ENCODE assay signal across 16 cellular contexts in the genomic region with DNA sequence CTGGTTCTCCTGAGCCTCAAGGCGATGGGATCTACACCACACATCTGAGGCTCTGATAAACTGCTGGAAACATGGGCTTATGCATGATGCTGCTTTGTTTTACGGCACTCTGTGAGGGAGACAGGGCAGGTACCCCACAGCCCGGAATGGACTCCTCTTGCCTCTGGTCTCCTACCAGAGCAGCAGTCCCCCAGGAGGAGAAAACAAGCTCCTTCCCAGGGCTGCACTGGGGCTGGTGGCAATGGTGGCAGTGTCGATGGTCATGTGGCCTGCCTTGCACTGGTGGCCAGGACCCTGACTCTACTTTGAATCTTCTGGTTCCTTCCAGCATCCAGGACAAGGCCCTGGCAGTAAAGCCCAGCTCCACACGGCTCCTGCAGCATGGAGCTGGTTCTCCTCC.
DNase-seq lines count a peak whose midpoint lies in the region; ATAC-seq, FAIRE-seq and TF ChIP-seq lines count a peak whose summit lies in the region.
"Had no signal": no experiment of that assay in that cellular context is flagged by ENCODE, and none has a peak within 500 bp of the region (broad histone marks: within the 10 kb centered on the region; RNA-seq: fewer than 3 reads in every experiment).

No MANE protein-coding gene starts in this region.

- no peak overlapping the region for H2BK120ac ChIP-seq in neuronal stem cell (ENCODE audit: low read depth, low read length)

- H2BK5ac ChIP-seq in neuronal stem cell (ENCODE audit: low read length): no peak overlapping the region

- no peak overlapping the region for H3K14ac ChIP-seq in neuronal stem cell (ENCODE audit: low read length)

- peak overlapping the region; percentile 25 for H2AFZ ChIP-seq in neuronal stem cell (ENCODE audit: low read length)
- H2AFZ ChIP-seq: hepatocyte had no signal

- intact Hi-C loops in heart right ventricle (cut with DNase I): loop anchor here in 6 of 10 donors (2.0 to 10.0 kb wide), 5 partner anchors 37 to 62 kb away; no protein-coding TSS in a partner anchor
- intact Hi-C loops in left cardiac atrium (cut with DNase I): no loop called here
- intact Hi-C loops in upper lobe of right lung (cut with DNase I): no loop called here
- intact Hi-C loops in pancreas (cut with DNase I): no loop called here

- 91 to 92% methylated on average over 5 of the region's 5 CpGs for WGBS in heart right ventricle, 2 donors
- no CpG with 5 or more reads among the region's 5 CpGs for WGBS in neuronal stem cell (ENCODE audit: extremely low coverage in 2 of 2, insufficient read length in 2 of 2, insufficient replicate concordance in 1 of 2), 2 donors
- 86 to 89% methylated on average over 5 of the region's 5 CpGs for WGBS in pancreas, 2 donors

- H3K27me3 ChIP-seq in heart right ventricle: no peaks in the 10 kb centered on the region
- H3K27me3 ChIP-seq in neuronal stem cell (ENCODE audit: control insufficient read depth in 3 of 3, insufficient read depth in 3 of 3, low read depth in 1 of 3, low read length in 3 of 3): no peaks in the 10 kb centered on the region
- no peaks in the 10 kb centered on the region for H3K27me3 ChIP-seq in upper lobe of right lung
- no peaks in the 10 kb centered on the region for H3K27me3 ChIP-seq in pancreas
- H3K27me3 ChIP-seq: BE2C, hepatocyte had no signal

- H4K8ac ChIP-seq in neuronal stem cell (ENCODE audit: low read depth, low read length): no peak overlapping the region

- no peak for FAIRE-seq in pancreas (lab: Jason Lieb, UNC)
- FAIRE-seq: GM18507 had no signal

- H3K4me2 ChIP-seq in neuronal stem cell (ENCODE audit: insufficient read depth, low read length, poor library complexity, severe bottlenecking): no peak overlapping the region
- H3K4me2 ChIP-seq: hepatocyte had no signal

- no peak overlapping the region for H2BK15ac ChIP-seq in neuronal stem cell (ENCODE audit: low read length)

- H2BK12ac ChIP-seq in neuronal stem cell (ENCODE audit: low read length): no peak overlapping the region

- H3K27ac ChIP-seq in heart right ventricle (peak overlapping the region in 8 of 10 donors; percentile 20 to 97 (median 91)), caudate nucleus (ENCODE audit: low read depth, low read length) (peak overlapping the region; percentile 60), neuronal stem cell (replicated peaks; ENCODE audit: low read length) (no peak overlapping the region), upper lobe of right lung (no peak overlapping the region), pancreas (no peak overlapping the region)

- H3K4me1 ChIP-seq in heart right ventricle (peaks cover 5 to 55% (median 38%) of the 10 kb centered on the region in 9 donors), neuronal stem cell (ENCODE audit: control insufficient read depth in 2 of 2, insufficient read depth in 1 of 2, low read depth in 1 of 2, low read length in 2 of 2) (peaks cover 3 to 7% of the 10 kb centered on the region in 2 donors), upper lobe of right lung (peaks cover 25% of the 10 kb centered on the region), pancreas (no peaks in the 10 kb centered on the region)

- peak overlapping the region; percentile 84 for H3K18ac ChIP-seq in neuronal stem cell (ENCODE audit: low read length)

- H3K79me1 ChIP-seq in neuronal stem cell (ENCODE audit: low read depth, low read length): no peaks in the 10 kb centered on the region

- H3K4ac ChIP-seq in neuronal stem cell (ENCODE audit: low read length): no peak overlapping the region

- no peak for DNase-seq in heart right ventricle
- no peak for DNase-seq in left cardiac atrium
- DNase-seq in caudate nucleus (lab: John Stamatoyannopoulos, UW): no peak
- no peak for DNase-seq in neuronal stem cell (ENCODE audit: low spot score)
- peak; percentile 33 for DNase-seq in upper lobe of right lung
- DNase-seq in NOMO-1 treated with dmso at 0.1 percent for 144 hours (lab: John Stamatoyannopoulos, UW; ENCODE audit: unreplicated experiment): no peak
- no peak for DNase-seq in pancreas
- DNase-seq in inferior parietal cortex (ENCODE audit: extremely low spot score): no peak
- DNase-seq: activated CD8-positive, alpha-beta memory T cell treated with anti-CD3 and anti-CD28 coated beads for 24 hours; amygdala; BE2C; effector memory CD8-positive, alpha-beta T cell; NCI-H1048 had no signal

- no peaks in the 10 kb centered on the region for H3K36me3 ChIP-seq in heart right ventricle
- no peaks in the 10 kb centered on the region for H3K36me3 ChIP-seq in neuronal stem cell (replicated peaks in 1 of 2; ENCODE audit: control insufficient read depth in 2 of 2, insufficient read depth in 2 of 2, low read length in 2 of 2)
- H3K36me3 ChIP-seq in upper lobe of right lung: no peaks in the 10 kb centered on the region
- no peaks in the 10 kb centered on the region for H3K36me3 ChIP-seq in pancreas
- H3K36me3 ChIP-seq: BE2C had no signal

- no peak overlapping the region for H3K23ac ChIP-seq in neuronal stem cell (ENCODE audit: low read depth, low read length, poor library complexity)

- H4K91ac ChIP-seq in neuronal stem cell (ENCODE audit: low read depth, low read length, poor library complexity): no peak overlapping the region

- TF ChIP-seq CTCF in heart right ventricle (IDR thresholded peaks at IDR 0.05) (no peak), upper lobe of right lung (IDR thresholded peaks at IDR 0.05) (no peak), pancreas (IDR thresholded peaks at IDR 0.05) (no peak)

- H2AK5ac ChIP-seq in neuronal stem cell (ENCODE audit: low read depth, low read length): no peak overlapping the region

- H3K9me3 ChIP-seq in heart right ventricle (no peaks in the 10 kb centered on the region), neuronal stem cell (replicated peaks in 1 of 2; ENCODE audit: control insufficient read depth in 2 of 2, insufficient read depth in 1 of 2, low read depth in 1 of 2, low read length in 2 of 2) (no peaks in the 10 kb centered on the region), upper lobe of right lung (no peaks in the 10 kb centered on the region), pancreas (no peaks in the 10 kb centered on the region)
- H3K9me3 ChIP-seq: BE2C had no signal

- ATAC-seq in heart right ventricle (peak in 1 of 8 donors; percentile 24), left cardiac atrium (no peak), upper lobe of right lung (no peak), pancreas (no peak)
- ATAC-seq: effector memory CD8-positive, alpha-beta T cell had no signal

- no peak overlapping the region for H3K4me3 ChIP-seq in heart right ventricle
- H3K4me3 ChIP-seq in neuronal stem cell (ENCODE audit: low read length in 2 of 2): no peak overlapping the region
- no peak overlapping the region for H3K4me3 ChIP-seq in upper lobe of right lung
- no peak overlapping the region for H3K4me3 ChIP-seq in pancreas
- H3K4me3 ChIP-seq: hepatocyte, lung had no signal

- no peak overlapping the region for H3K9ac ChIP-seq in neuronal stem cell (ENCODE audit: low read depth, low read length, poor library complexity)

Comparison
In these comparisons a context has a peak if more than half of its experiments do, and no peak if none do; other contexts are left out.
1. intact Hi-C loops: an anchor here in heart right ventricle (2.0 to 10.0 kb wide); none called in left cardiac atrium, upper lobe of right lung and pancreas.
2. H3K27ac ChIP-seq: peak in heart right ventricle (8 of 10) and caudate nucleus (single experiment); none in neuronal stem cell (single experiment), upper lobe of right lung (single experiment) and pancreas (0 of 4).